In genomic region chr1:43612406-43612805, GRCh38 we compare ENCODE assay signal across 16 cellular contexts.
"Had no signal": no experiment of that assay in that cellular context is flagged by ENCODE, and none has a peak within 500 bp of the region (broad histone marks: within the 10 kb centered on the region; RNA-seq: fewer than 3 reads in every experiment).

No MANE protein-coding gene starts in this region.

- H3K27me3 ChIP-seq: SJCRH30 had no signal

- H3K9me3 ChIP-seq: SJCRH30 had no signal

- H3K9me3 Mint-ChIP-seq: IgD-negative memory B cell had no signal

- H3K4me1 Mint-ChIP-seq: IgD-negative memory B cell had no signal

- H3K27ac Mint-ChIP-seq: IgD-negative memory B cell had no signal

- H3K36me3 Mint-ChIP-seq: IgD-negative memory B cell had no signal

- H3K4me3 Mint-ChIP-seq: IgD-negative memory B cell had no signal

- H3K27ac ChIP-seq: KMS-11, SJCRH30 had no signal

- H3K4me1 ChIP-seq: SJCRH30 had no signal

- H3K4me3 ChIP-seq: K562, SJCRH30 had no signal

- DNase-seq: Kasumi-1, MM.1S, NCI-H1092 treated with DMSO at 0.1 percent for 48 hours, NCI-H1436, NCI-H187, NCI-H2029 treated with DMSO at 0.1 percent for 48 hours, NCI-H2227 treated with DMSO at 0.1 percent for 48 hours, NCI-H524 treated with DMSO at 0.1 percent for 48 hours, NCI-H69, NCI-H774, RPMI8226, SHP77 treated with DMSO at 0.1 percent for 48 hours, SJCRH30 had no signal
